9 cellular contexts compared by ENCODE assay signal in the genomic region with DNA sequence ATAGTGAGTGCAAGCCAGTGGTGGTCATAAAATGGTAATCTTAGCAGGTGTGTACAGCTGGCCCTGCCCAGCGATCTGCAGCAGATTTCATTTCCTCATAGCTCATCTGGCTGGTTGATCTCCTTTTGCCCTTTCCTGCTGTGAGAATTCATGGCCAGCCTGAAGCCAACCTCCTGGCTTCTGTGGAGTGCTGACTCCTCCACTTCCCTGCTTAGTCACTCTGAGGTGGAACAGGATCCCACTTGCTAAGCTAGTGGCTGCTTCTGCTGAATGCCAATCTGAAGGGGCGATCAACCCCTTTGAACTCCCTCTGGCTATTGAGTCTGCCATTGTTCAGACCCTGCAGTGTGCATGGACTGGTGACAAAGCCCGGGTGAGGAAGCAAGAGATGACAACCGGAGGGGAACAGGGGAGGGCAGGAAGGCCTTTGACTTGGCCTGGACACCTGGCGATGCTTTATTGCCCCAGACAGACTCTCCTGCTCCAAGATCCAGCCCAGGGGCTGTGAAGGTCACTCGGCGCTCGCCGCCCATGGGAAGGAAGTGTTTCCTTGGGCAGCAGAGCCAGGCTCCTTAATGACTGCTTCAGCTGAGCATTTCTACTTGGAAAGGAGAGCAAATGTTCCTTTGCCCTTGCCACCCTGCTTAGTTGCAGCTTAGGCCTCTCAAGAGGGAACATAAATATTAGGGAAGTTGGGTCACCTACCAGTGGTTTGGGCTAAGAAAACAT.
A peak's percentile ranks its signal among the peaks of the same experiment; 100 is the strongest.
DNase-seq lines count a peak whose midpoint lies in the region; ATAC-seq, FAIRE-seq and TF ChIP-seq lines count a peak whose summit lies in the region.
"Had no signal": no experiment of that assay in that cellular context is flagged by ENCODE, and none has a peak within 500 bp of the region (broad histone marks: within the 10 kb centered on the region; RNA-seq: fewer than 3 reads in every experiment).

No MANE protein-coding gene starts in this region.

- no peaks in the 10 kb centered on the region for H3K4me1 Mint-ChIP-seq in activated CD8-positive, alpha-beta T cell treated with anti-CD3 and anti-CD28 coated beads, Interleukin-2, amount 10 ng/mL, durations not matched to agents 7 days and 5 days (ENCODE audit: low read depth)

- CTCF ChIA-PET in endothelial cell of umbilical vein (lab: Charles Lee): interaction anchor here (1.2 kb wide), 1 partner anchor 15 kb away, joined by 6 read pairs; no protein-coding TSS in a partner anchor
- CTCF ChIA-PET in activated CD8-positive, alpha-beta T cell treated with anti-CD3 and anti-CD28 coated beads, Interleukin-2, amount 10 ng/mL, durations not matched to agents 7 days and 5 days (lab: Charles Lee): no interaction called here

- TF ChIP-seq CTCF in endothelial cell of umbilical vein (IDR thresholded peaks at IDR 0.05; ENCODE audit: extremely low read depth in 1 of 2, insufficient read depth in 1 of 2, low read depth in 1 of 2, low read length in 2 of 2): no peak
- no peak for TF ChIP-seq CTCF in osteoblast (IDR thresholded peaks at IDR 0.05; ENCODE audit: extremely low read depth, low read depth, low read length)
- no peak for TF ChIP-seq CTCF in sigmoid colon (IDR thresholded peaks at IDR 0.05)

- no peak overlapping the region for H3K4me3 Mint-ChIP-seq in activated CD8-positive, alpha-beta T cell treated with anti-CD3 and anti-CD28 coated beads, Interleukin-2, amount 10 ng/mL, durations not matched to agents 7 days and 5 days

- intact Hi-C loops in endothelial cell of umbilical vein (cut with micrococcal nuclease): no loop called here
- intact Hi-C loops in sigmoid colon (cut with DNase I): no loop called here

- H3K79me2 ChIP-seq in endothelial cell of umbilical vein (ENCODE audit: control insufficient read depth, insufficient read depth, low read length): no peaks in the 10 kb centered on the region
- H3K79me2 ChIP-seq in osteoblast (ENCODE audit: insufficient read depth, low read length): no peaks in the 10 kb centered on the region

- POLR2A ChIA-PET in endothelial cell of umbilical vein (lab: Charles Lee): no interaction called here
- POLR2A ChIA-PET in activated CD8-positive, alpha-beta T cell treated with anti-CD3 and anti-CD28 coated beads, Interleukin-2, amount 10 ng/mL, durations not matched to agents 7 days and 5 days (lab: Charles Lee): no interaction called here

- TF ChIP-seq POLR2A in GM12891 (IDR thresholded peaks at IDR 0.05; ENCODE audit: low read depth, low read length) (no peak), endothelial cell of umbilical vein (IDR thresholded peaks at IDR 0.05; ENCODE audit: low read depth, low read length) (no peak), sigmoid colon (IDR thresholded peaks at IDR 0.05) (no peak)

- dilution Hi-C loops in endothelial cell of umbilical vein (cut with MboI; ENCODE audit: extremely low pct_ligation_motif_present, low sequenced_read_pairs): no loop called here

- no TSS peak for BruUV-seq in endothelial cell of umbilical vein (replicated peaks; lab: Mats Ljungman, UMichigan)

- no peaks in the 10 kb centered on the region for H3K36me3 Mint-ChIP-seq in activated CD8-positive, alpha-beta T cell treated with anti-CD3 and anti-CD28 coated beads, Interleukin-2, amount 10 ng/mL, durations not matched to agents 7 days and 5 days (ENCODE audit: low read depth)

- H3K4me2 ChIP-seq in endothelial cell of umbilical vein (ENCODE audit: insufficient read depth, low read length) (no peak overlapping the region), osteoblast (ENCODE audit: insufficient read depth, low read length) (no peak overlapping the region)

- DNase-seq in GM12891 (ENCODE audit: insufficient read length, low spot score) (no peak), NCI-H2196 treated with DMSO at 0.1 percent for 48 hours (lab: John Stamatoyannopoulos, UW; ENCODE audit: unreplicated experiment) (peak; percentile 19), endothelial cell of umbilical vein (ENCODE audit: low read depth, low spot score) (peak; percentile 28), osteoblast (ENCODE audit: insufficient read length, low spot score, missing footprints) (peak; percentile 46), sigmoid colon (no peak), HuH-7.5 (ENCODE audit: low spot score) (no peak)
- no peak for DNase-seq in activated CD8-positive, alpha-beta T cell treated with anti-CD3 and anti-CD28 coated beads, Interleukin-2, amount 10 ng/mL, durations not matched to agents 7 days and 5 days
- DNase-seq: NCI-H2107 had no signal

- H3K4me3 ChIP-seq in endothelial cell of umbilical vein (replicated peaks in 1 of 3; ENCODE audit: insufficient read depth in 1 of 3, low read depth in 1 of 3, low read length in 3 of 3) (no peak overlapping the region), osteoblast (ENCODE audit: insufficient read depth, low read length) (no peak overlapping the region), sigmoid colon (no peak overlapping the region)

- H3K4me1 ChIP-seq in endothelial cell of umbilical vein (ENCODE audit: control insufficient read depth, extremely low read depth, insufficient read depth, low read length) (no peaks in the 10 kb centered on the region), osteoblast (ENCODE audit: insufficient read depth, low read length) (no peaks in the 10 kb centered on the region), sigmoid colon (no peaks in the 10 kb centered on the region)

- H3K27ac Mint-ChIP-seq in activated CD8-positive, alpha-beta T cell treated with anti-CD3 and anti-CD28 coated beads, Interleukin-2, amount 10 ng/mL, durations not matched to agents 7 days and 5 days: no peak overlapping the region

- no peaks in the 10 kb centered on the region for H3K9me3 Mint-ChIP-seq in activated CD8-positive, alpha-beta T cell treated with anti-CD3 and anti-CD28 coated beads, Interleukin-2, amount 10 ng/mL, durations not matched to agents 7 days and 5 days (ENCODE audit: insufficient read depth)

- no peak for TF ChIP-seq EP300 in sigmoid colon (IDR thresholded peaks at IDR 0.05)

- H4K20me1 ChIP-seq in endothelial cell of umbilical vein (replicated peaks; ENCODE audit: control insufficient read depth, extremely low read depth, insufficient read depth, low read length) (no peaks in the 10 kb centered on the region), osteoblast (ENCODE audit: insufficient read depth, low read length) (no peaks in the 10 kb centered on the region)

- ATAC-seq in activated CD8-positive, alpha-beta T cell treated with anti-CD3 and anti-CD28 coated beads, Interleukin-2, amount 10 ng/mL, durations not matched to agents 7 days and 5 days: no peak
- no peak for ATAC-seq in HG03280 (IDR thresholded peaks at IDR 0.05; ENCODE audit: unreplicated experiment)

- no peak overlapping the region for H2AFZ ChIP-seq in endothelial cell of umbilical vein (ENCODE audit: low read depth, low read length)
- H2AFZ ChIP-seq in osteoblast (ENCODE audit: low read length): no peak overlapping the region

- FAIRE-seq in GM12891 (lab: Jason Lieb, UNC) (peak; percentile 55), endothelial cell of umbilical vein (lab: Jason Lieb, UNC) (no peak)

- H3K9me3 ChIP-seq in endothelial cell of umbilical vein (replicated peaks; ENCODE audit: control insufficient read depth, insufficient read depth, low read length): no peaks in the 10 kb centered on the region
- no peaks in the 10 kb centered on the region for H3K9me3 ChIP-seq in osteoblast (ENCODE audit: low read depth, low read length)
- H3K9me3 ChIP-seq in sigmoid colon: no peaks in the 10 kb centered on the region

- H3K36me3 ChIP-seq in endothelial cell of umbilical vein (ENCODE audit: control insufficient read depth in 2 of 2, extremely low read depth in 1 of 2, insufficient read depth in 2 of 2, low read length in 2 of 2) (no peaks in the 10 kb centered on the region), osteoblast (ENCODE audit: insufficient read depth, low read length) (no peaks in the 10 kb centered on the region), sigmoid colon (no peaks in the 10 kb centered on the region)

- peaks cover 0 to 11% of the 10 kb centered on the region in 2 experiments for H3K27me3 ChIP-seq in endothelial cell of umbilical vein (ENCODE audit: control insufficient read depth in 2 of 2, insufficient read depth in 2 of 2, low read length in 2 of 2)
- peaks cover 3% of the 10 kb centered on the region for H3K27me3 ChIP-seq in osteoblast (ENCODE audit: insufficient read depth, low read length)
- H3K27me3 ChIP-seq in sigmoid colon: no peaks in the 10 kb centered on the region

- 46 to 65% methylated on average over 9 of the region's 9 CpGs for WGBS in sigmoid colon, 2 donors

- H3K9ac ChIP-seq in endothelial cell of umbilical vein (replicated peaks; ENCODE audit: extremely low read depth, insufficient read depth, low read length): no peak overlapping the region

- no peaks in the 10 kb centered on the region for H3K9me1 ChIP-seq in endothelial cell of umbilical vein (replicated peaks; ENCODE audit: control insufficient read depth, extremely low read depth, insufficient read depth, low read length)

- peaks cover 2% of the 10 kb centered on the region for H3K27me3 Mint-ChIP-seq in activated CD8-positive, alpha-beta T cell treated with anti-CD3 and anti-CD28 coated beads, Interleukin-2, amount 10 ng/mL, durations not matched to agents 7 days and 5 days (ENCODE audit: low read depth)

- no peak overlapping the region for H3K27ac ChIP-seq in endothelial cell of umbilical vein (ENCODE audit: insufficient read depth, low read depth, low read length)
- H3K27ac ChIP-seq in osteoblast (ENCODE audit: low read depth, low read length): no peak overlapping the region
- no peak overlapping the region for H3K27ac ChIP-seq in sigmoid colon

TF ChIP-seq in GM12891, 5 proteins besides CTCF, POLR2A, EP300 and RAD21:
- TF ChIP-seq SPI1 (IDR thresholded peaks at IDR 0.05; ENCODE audit: low read depth, low read length) (no peak), POU2F2 (IDR thresholded peaks at IDR 0.05; ENCODE audit: low read depth, low read length) (no peak), PAX5 (IDR thresholded peaks at IDR 0.05; ENCODE audit: insufficient read depth, low read length, severe bottlenecking) (no peak), POLR2AphosphoS5 (IDR thresholded peaks at IDR 0.05; ENCODE audit: low read depth, low read length) (no peak), TAF1 (IDR thresholded peaks at IDR 0.05; ENCODE audit: low read depth, low read length) (no peak)
TF ChIP-seq in GM12891: peak in this region for 0.

TF ChIP-seq in endothelial cell of umbilical vein, 7 proteins besides CTCF, POLR2A, EP300 and RAD21:
- TF ChIP-seq MAX (IDR thresholded peaks at IDR 0.05; ENCODE audit: insufficient read depth, insufficient read length) (no peak), GATA2 (IDR thresholded peaks at IDR 0.05; ENCODE audit: insufficient read depth, insufficient read length, low read depth, low read length) (peak; percentile 49), FOS (IDR thresholded peaks at IDR 0.05; ENCODE audit: borderline replicate concordance, insufficient read depth, low read length) (peak; percentile 61)
TF ChIP-seq in endothelial cell of umbilical vein: peak in this region for 2.

Comparison
In these comparisons a context has a peak if more than half of its experiments do, and no peak if none do; other contexts are left out.
1. DNase-seq: peak in NCI-H2196 treated with DMSO at 0.1 percent for 48 hours (single experiment), endothelial cell of umbilical vein (single experiment) and osteoblast (single experiment); none in GM12891 (single experiment), activated CD8-positive, alpha-beta T cell treated with anti-CD3 and anti-CD28 coated beads, Interleukin-2, amount 10 ng/mL, durations not matched to agents 7 days and 5 days (single experiment), sigmoid colon (single experiment) and HuH-7.5 (single experiment).